Comparison of ENCODE assay signal across 14 cellular contexts in genomic region chr3:167066977-167067843, GRCh38.
DNase-seq lines count a peak whose midpoint lies in the region; ATAC-seq lines count a peak whose summit lies in the region.
"Had no signal": no experiment of that assay in that cellular context is flagged by ENCODE, and none has a peak within 500 bp of the region (broad histone marks: within the 10 kb centered on the region; RNA-seq: fewer than 3 reads in every experiment).

No MANE protein-coding gene starts in this region.

- H3K27ac Mint-ChIP-seq in activated T-helper 17 cell treated with anti-CD3 and anti-CD28 coated beads, Interleukin-2, amount 50 U/mL, for 72 hours: no peak overlapping the region
- H3K27ac Mint-ChIP-seq: CD4-positive, alpha-beta memory T cell; naive thymus-derived CD4-positive, alpha-beta T cell had no signal

- H3K9me3 Mint-ChIP-seq in activated T-helper 17 cell treated with anti-CD3 and anti-CD28 coated beads, Interleukin-2, amount 50 U/mL, for 72 hours: peaks cover 4% of the 10 kb centered on the region

- no peaks in the 10 kb centered on the region for H3K27me3 Mint-ChIP-seq in activated T-helper 17 cell treated with anti-CD3 and anti-CD28 coated beads, Interleukin-2, amount 50 U/mL, for 72 hours
- H3K27me3 Mint-ChIP-seq: CD4-positive, alpha-beta memory T cell; naive thymus-derived CD4-positive, alpha-beta T cell had no signal

- H3K4me1 Mint-ChIP-seq in activated T-helper 17 cell treated with anti-CD3 and anti-CD28 coated beads, Interleukin-2, amount 50 U/mL, for 72 hours: no peaks in the 10 kb centered on the region
- H3K4me1 Mint-ChIP-seq: CD4-positive, alpha-beta memory T cell; naive thymus-derived CD4-positive, alpha-beta T cell had no signal

- H3K4me3 Mint-ChIP-seq in activated T-helper 17 cell treated with anti-CD3 and anti-CD28 coated beads, Interleukin-2, amount 50 U/mL, for 72 hours: no peak overlapping the region
- H3K4me3 Mint-ChIP-seq: CD4-positive, alpha-beta memory T cell; naive thymus-derived CD4-positive, alpha-beta T cell had no signal

- peak; percentile 80 for ATAC-seq in GM21786 (IDR thresholded peaks at IDR 0.05; ENCODE audit: unreplicated experiment)
- ATAC-seq in activated T-helper 17 cell treated with anti-CD3 and anti-CD28 coated beads, Interleukin-2, amount 50 U/mL, for 72 hours (replicated peaks): no peak
- ATAC-seq: naive thymus-derived CD4-positive, alpha-beta T cell had no signal

- H3K36me3 Mint-ChIP-seq in activated T-helper 17 cell treated with anti-CD3 and anti-CD28 coated beads, Interleukin-2, amount 50 U/mL, for 72 hours (ENCODE audit: low read depth): no peaks in the 10 kb centered on the region
- H3K36me3 Mint-ChIP-seq: CD4-positive, alpha-beta memory T cell; naive thymus-derived CD4-positive, alpha-beta T cell had no signal

- DNase-seq in NCI-H2029 treated with DMSO at 0.1 percent for 48 hours (lab: John Stamatoyannopoulos, UW) (peak; percentile 26), SHP77 treated with DMSO at 0.1 percent for 48 hours (lab: John Stamatoyannopoulos, UW) (peak; percentile 51), retina (peak; percentile 42), GDM1 (lab: John Stamatoyannopoulos, UW) (no peak)
- no peak for DNase-seq in activated CD4-positive, alpha-beta T cell treated with anti-CD3 and anti-CD28 coated beads, Interleukin-2, amount 50 U/mL, for 4 hours
- DNase-seq: activated CD4-positive, alpha-beta T cell treated with anti-CD3 and anti-CD28 coated beads, Interleukin-2, amount 50 U/mL, for 48 hours; activated effector memory CD4-positive, alpha-beta T cell treated with anti-CD3 and anti-CD28 coated beads, Interleukin-2, amount 50 U/mL, for 16 hours; CD4-positive, alpha-beta memory T cell; foreskin fibroblast; islet precursor cell; naive thymus-derived CD4-positive, alpha-beta T cell; substantia nigra had no signal

Comparison
In these comparisons a context has a peak if more than half of its experiments do, and no peak if none do; other contexts are left out.
1. DNase-seq: peak in NCI-H2029 treated with DMSO at 0.1 percent for 48 hours (single experiment), SHP77 treated with DMSO at 0.1 percent for 48 hours (single experiment) and retina (single experiment); none in activated CD4-positive, alpha-beta T cell treated with anti-CD3 and anti-CD28 coated beads, Interleukin-2, amount 50 U/mL, for 4 hours (0 of 2) and GDM1 (single experiment).